Comparison of ENCODE assay signal across 24 cellular contexts in genomic region chr6:40169878-40170277, GRCh38.
DNase-seq lines count a peak whose midpoint lies in the region; ATAC-seq and TF ChIP-seq lines count a peak whose summit lies in the region.
"Had no signal": no experiment of that assay in that cellular context is flagged by ENCODE, and none has a peak within 500 bp of the region (broad histone marks: within the 10 kb centered on the region; RNA-seq: fewer than 3 reads in every experiment).

No MANE protein-coding gene starts in this region.

- H3K27ac ChIP-seq in HEK293 (ENCODE audit: extremely low read depth, low read depth, low read length): no peak overlapping the region
- no peak overlapping the region for H3K27ac ChIP-seq in mesendoderm (ENCODE audit: low read depth, low read length)
- no peak overlapping the region for H3K27ac ChIP-seq in neural progenitor cell
- H3K27ac ChIP-seq: BLaER1 had no signal

- H3K18ac ChIP-seq in mesendoderm (ENCODE audit: low read length): no peak overlapping the region

- H3K27ac Mint-ChIP-seq in neural progenitor cell: no peak overlapping the region
- H3K27ac Mint-ChIP-seq in naive thymus-derived CD8-positive, alpha-beta T cell: no peak overlapping the region
- H3K27ac Mint-ChIP-seq: CD14-positive monocyte; CD4-positive, alpha-beta memory T cell; CD4-positive, CD25-positive, alpha-beta regulatory T cell; CD8-positive, alpha-beta memory T cell had no signal

- no peak overlapping the region for H3K4ac ChIP-seq in mesendoderm (ENCODE audit: low read depth, low read length)

- no peaks in the 10 kb centered on the region for H4K20me1 ChIP-seq in neural progenitor cell (ENCODE audit: low read depth)
- H4K20me1 ChIP-seq: BLaER1 had no signal

- no peak overlapping the region for H4K5ac ChIP-seq in mesendoderm (ENCODE audit: low read length)

- POLR2A ChIA-PET in HEK293 (lab: Yijun Ruan, JAX): no interaction called here
- POLR2A ChIA-PET in naive thymus-derived CD8-positive, alpha-beta T cell (lab: Charles Lee): no interaction called here

- H3K36me3 Mint-ChIP-seq in neural progenitor cell: no peaks in the 10 kb centered on the region
- no peaks in the 10 kb centered on the region for H3K36me3 Mint-ChIP-seq in naive thymus-derived CD8-positive, alpha-beta T cell
- H3K36me3 Mint-ChIP-seq: CD14-positive monocyte; CD4-positive, alpha-beta memory T cell; CD4-positive, CD25-positive, alpha-beta regulatory T cell; CD8-positive, alpha-beta memory T cell had no signal

- H3K36me3 ChIP-seq in HEK293 (ENCODE audit: control insufficient read depth in 2 of 2, insufficient read depth in 1 of 2, low read length in 2 of 2): no peaks in the 10 kb centered on the region
- no peaks in the 10 kb centered on the region for H3K36me3 ChIP-seq in mesendoderm (ENCODE audit: control insufficient read depth, insufficient read depth, low read length)
- H3K36me3 ChIP-seq in neural progenitor cell: no peaks in the 10 kb centered on the region
- H3K36me3 ChIP-seq: BE2C, BLaER1 had no signal

- peak overlapping the region; percentile 9 for H2AFZ ChIP-seq in neural progenitor cell (replicated peaks)

- no peak overlapping the region for H4K8ac ChIP-seq in mesendoderm (ENCODE audit: low read depth, low read length)

- H3K4me3 ChIP-seq in HEK293 (ENCODE audit: low read depth, low read length) (no peak overlapping the region), mesendoderm (ENCODE audit: low read length) (no peak overlapping the region), neural progenitor cell (no peak overlapping the region)
- H3K4me3 ChIP-seq: BLaER1, GM12878 had no signal

- CTCF ChIA-PET in HEK293 (lab: Yijun Ruan, JAX): no interaction called here

- H3K4me3 Mint-ChIP-seq in neural progenitor cell: no peak overlapping the region
- no peak overlapping the region for H3K4me3 Mint-ChIP-seq in naive thymus-derived CD8-positive, alpha-beta T cell
- H3K4me3 Mint-ChIP-seq: CD14-positive monocyte; CD4-positive, alpha-beta memory T cell; CD4-positive, CD25-positive, alpha-beta regulatory T cell; CD8-positive, alpha-beta memory T cell had no signal

- H3K27me3 ChIP-seq in mesendoderm (ENCODE audit: insufficient read depth, low read length, poor library complexity) (no peaks in the 10 kb centered on the region), neural progenitor cell (no peaks in the 10 kb centered on the region)
- H3K27me3 ChIP-seq: BE2C, BLaER1 had no signal

- H2AK5ac ChIP-seq in mesendoderm (ENCODE audit: low read length): no peak overlapping the region

- no peaks in the 10 kb centered on the region for H3K4me1 ChIP-seq in HEK293 (ENCODE audit: control insufficient read depth, insufficient read depth, low read length)
- H3K4me1 ChIP-seq in mesendoderm (ENCODE audit: control insufficient read depth, low read depth, low read length): no peaks in the 10 kb centered on the region
- no peaks in the 10 kb centered on the region for H3K4me1 ChIP-seq in neural progenitor cell
- H3K4me1 ChIP-seq: BE2C, BLaER1 had no signal

- no peak overlapping the region for H2BK5ac ChIP-seq in mesendoderm (ENCODE audit: low read length)

- H3K56ac ChIP-seq in mesendoderm (ENCODE audit: low read length): no peak overlapping the region

- H3K9me3 ChIP-seq in HEK293 (ENCODE audit: control insufficient read depth, insufficient read depth, low read depth, low read length): no peaks in the 10 kb centered on the region
- no peaks in the 10 kb centered on the region for H3K9me3 ChIP-seq in neural progenitor cell (ENCODE audit: low read depth)
- H3K9me3 ChIP-seq: BE2C, BLaER1 had no signal

- no peak overlapping the region for H3K4me2 ChIP-seq in mesendoderm (ENCODE audit: low read length)
- no peak overlapping the region for H3K4me2 ChIP-seq in neural progenitor cell
- H3K4me2 ChIP-seq: BLaER1 had no signal

- no peaks in the 10 kb centered on the region for H3K79me2 ChIP-seq in mesendoderm (ENCODE audit: control insufficient read depth, insufficient read depth, low read length)
- H3K79me2 ChIP-seq in neural progenitor cell (ENCODE audit: low read depth): no peaks in the 10 kb centered on the region

- H3K23ac ChIP-seq in mesendoderm (ENCODE audit: low read length): no peak overlapping the region

- no peak overlapping the region for H2BK120ac ChIP-seq in mesendoderm (ENCODE audit: low read depth, low read length)

- H3K4me1 Mint-ChIP-seq in neural progenitor cell: no peaks in the 10 kb centered on the region
- H3K4me1 Mint-ChIP-seq in naive thymus-derived CD8-positive, alpha-beta T cell: peaks cover 0 to 2% (median 0%) of the 10 kb centered on the region in 4 donors
- H3K4me1 Mint-ChIP-seq: CD14-positive monocyte; CD4-positive, alpha-beta memory T cell; CD4-positive, CD25-positive, alpha-beta regulatory T cell; CD8-positive, alpha-beta memory T cell had no signal

- H3K79me1 ChIP-seq in mesendoderm (ENCODE audit: low read length): no peaks in the 10 kb centered on the region

- no peak overlapping the region for H2BK15ac ChIP-seq in mesendoderm (replicated peaks; ENCODE audit: low read depth)

- no peaks in the 10 kb centered on the region for H3F3A ChIP-seq in neural progenitor cell (ENCODE audit: low read depth)

- H3K9me3 Mint-ChIP-seq in neural progenitor cell: no peaks in the 10 kb centered on the region
- no peaks in the 10 kb centered on the region for H3K9me3 Mint-ChIP-seq in naive thymus-derived CD8-positive, alpha-beta T cell
- H3K9me3 Mint-ChIP-seq: CD4-positive, alpha-beta memory T cell had no signal

- whole genome bisulfite sequencing in mesendoderm (ENCODE audit: extremely low coverage, insufficient coverage, low lambda C conversion rate): no CpG with 5 or more reads among the region's 7 CpGs

- DNase-seq in mesendoderm: peak; percentile 21
- DNase-seq in neural progenitor cell (ENCODE audit: low spot score): no peak
- no peak for DNase-seq in naive thymus-derived CD8-positive, alpha-beta T cell
- no peak for DNase-seq in NCI-H2196 treated with DMSO at 0.1 percent for 48 hours (lab: John Stamatoyannopoulos, UW; ENCODE audit: unreplicated experiment)
- DNase-seq: 8988T; ACHN; BE2C; C1 segment of cervical spinal cord; CD4-positive, alpha-beta memory T cell; CD4-positive, CD25-positive, alpha-beta regulatory T cell; CD8-positive, alpha-beta memory T cell; COR-L47; DMS 273 treated with DMSO at 0.1 percent for 48 hours; DMS153; DMS53; DMS79; DND-41; EL; GDM1 had no signal

- TF ChIP-seq CTCF in HEK293 (tag by site-specific recombination; IDR thresholded peaks at IDR 0.05) (no peak), neural progenitor cell (IDR thresholded peaks at IDR 0.05) (no peak)

- peaks cover 8% of the 10 kb centered on the region for H3K27me3 Mint-ChIP-seq in neural progenitor cell (ENCODE audit: insufficient read depth, low read depth)
- peaks cover 5 to 39% (median 11%) of the 10 kb centered on the region in 5 donors for H3K27me3 Mint-ChIP-seq in naive thymus-derived CD8-positive, alpha-beta T cell
- H3K27me3 Mint-ChIP-seq: CD4-positive, CD25-positive, alpha-beta regulatory T cell had no signal

- H3K9ac ChIP-seq in mesendoderm (ENCODE audit: low read length): no peak overlapping the region
- no peak overlapping the region for H3K9ac ChIP-seq in neural progenitor cell
- H3K9ac ChIP-seq: BLaER1 had no signal

- ATAC-seq in naive thymus-derived CD8-positive, alpha-beta T cell: no peak
- no peak for ATAC-seq in HG03571 (IDR thresholded peaks at IDR 0.05; ENCODE audit: unreplicated experiment)
- ATAC-seq: GM12878 had no signal

TF ChIP-seq in HEK293, 187 proteins besides CTCF, POLR2A, EP300 and RAD21:
- TF ChIP-seq MYNN (tag by site-specific recombination; IDR thresholded peaks at IDR 0.05; ENCODE audit: borderline replicate concordance) (no peak), SCRT2 (tag by site-specific recombination; IDR thresholded peaks at IDR 0.05) (no peak), ZNF324 (tag by site-specific recombination; IDR thresholded peaks at IDR 0.05) (no peak), ZNF24 (tag by site-specific recombination; IDR thresholded peaks at IDR 0.05) (no peak), ZNF510 (tag by site-specific recombination; IDR thresholded peaks at IDR 0.05; ENCODE audit: insufficient replicate concordance) (no peak), ZNF76 (tag by site-specific recombination; IDR thresholded peaks at IDR 0.05; ENCODE audit: borderline replicate concordance, low read depth) (no peak), ZNF768 (tag by site-specific recombination; IDR thresholded peaks at IDR 0.05) (no peak), ZIC2 (tag by site-specific recombination; IDR thresholded peaks at IDR 0.05) (peak; percentile 68), PBX3 (CRISPR knock-in tag; IDR thresholded peaks at IDR 0.05) (no peak)
